In the genomic region with DNA sequence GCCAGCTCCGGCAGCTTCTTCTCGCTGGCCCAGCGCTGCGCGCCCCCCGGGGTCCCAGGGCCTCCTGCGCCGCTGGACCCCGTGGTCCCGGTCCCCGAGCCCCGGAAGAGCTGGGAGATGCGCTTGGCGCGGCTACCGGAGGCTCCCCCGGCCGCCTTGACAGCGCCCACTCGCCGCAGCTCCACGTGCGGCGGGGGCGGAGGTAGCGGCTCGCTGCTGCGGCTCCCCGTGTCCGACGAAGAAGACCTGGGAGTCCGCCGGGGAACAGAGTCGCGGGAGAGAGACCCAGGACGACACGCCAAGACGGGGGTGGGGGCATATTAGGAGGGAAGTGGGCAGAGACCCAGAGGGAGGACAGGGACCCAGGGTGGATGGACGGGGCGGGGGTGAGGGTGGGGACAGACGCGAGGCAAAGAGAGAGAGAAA, we compare ENCODE assay signal across 9 cellular contexts. TPM values are rescaled to one million over a fixed set of nuclear protein-coding genes. Genes with fewer than 3 reads are reported as not detected.
DNase-seq lines count a peak whose midpoint lies in the region; ATAC-seq and TF ChIP-seq lines count a peak whose summit lies in the region.
"Had no signal": no experiment of that assay in that cellular context is flagged by ENCODE, and none has a peak within 500 bp of the region (broad histone marks: within the 10 kb centered on the region; RNA-seq: fewer than 3 reads in every experiment).

No MANE protein-coding gene starts in this region.

- peaks cover 6% of the 10 kb centered on the region for H3K27me3 ChIP-seq in SJSA1 (replicated peaks)
- H3K27me3 ChIP-seq in sigmoid colon, result peaks cover 0 to 19% (median 0%) of the 10 kb centered on the region in 3 donors
- H3K27me3 ChIP-seq in CD4-positive, alpha-beta T cell (ENCODE audit: control insufficient read depth, insufficient read depth, low read length), result peaks cover 12% of the 10 kb centered on the region

- 0 out of 2 replicates have a peak, but pooled peaks cover 2% of the 10 kb centered on the region for H3K9me3 ChIP-seq in SJSA1 (replicated peaks)
- no peaks in the 10 kb centered on the region for H3K9me3 ChIP-seq in sigmoid colon
- H3K9me3 ChIP-seq in CD4-positive, alpha-beta T cell (ENCODE audit: control insufficient read depth, low read length), result no peaks in the 10 kb centered on the region

- no peak overlapping the region for H3K4me3 Mint-ChIP-seq in CD4-positive, alpha-beta T cell

- no peak for TF ChIP-seq POLR2A in sigmoid colon (IDR thresholded peaks at IDR 0.05)

- no peak for TF ChIP-seq EP300 in sigmoid colon (IDR thresholded peaks at IDR 0.05)

- H3K36me3 ChIP-seq in SJSA1, result no peaks in the 10 kb centered on the region
- H3K36me3 ChIP-seq in sigmoid colon, result no peaks in the 10 kb centered on the region

- CTCF ChIA-PET in CD4-positive, alpha-beta T cell (lab: Charles Lee), result interaction anchor here (0.7 to 2.1 kb wide), 12 partner anchors 8 to 358 kb away, joined by 3 to 19 read pairs (median 3); a partner anchor contains a TSS

- no peaks in the 10 kb centered on the region for H3K9me3 Mint-ChIP-seq in CD4-positive, alpha-beta T cell
- H3K9me3 Mint-ChIP-seq: natural killer cell treated with Interleukin-12 subunit alpha and Interleukin-12 subunit beta and Interleukin-15 and Interleukin-18, amount 100 ng/mL, for 72 hours had no signal

- TF ChIP-seq CTCF in fibroblast of pulmonary artery (IDR thresholded peaks at IDR 0.05; ENCODE audit: low read length, missing control alignments) (no peak), sigmoid colon (IDR thresholded peaks at IDR 0.05) (no peak)
- TF ChIP-seq CTCF in CD4-positive, alpha-beta T cell (IDR thresholded peaks at IDR 0.05), result no peak

- H3K36me3 Mint-ChIP-seq in CD4-positive, alpha-beta T cell (ENCODE audit: low read depth), result no peaks in the 10 kb centered on the region
- H3K36me3 Mint-ChIP-seq: natural killer cell treated with Interleukin-12 subunit alpha and Interleukin-12 subunit beta and Interleukin-15 and Interleukin-18, amount 100 ng/mL, for 72 hours had no signal

- H3K27ac ChIP-seq in SJSA1, result no peak overlapping the region
- H3K27ac ChIP-seq in sigmoid colon, result peak overlapping the region; percentile 40 to 77 (median 52)
- H3K27ac ChIP-seq in CD4-positive, alpha-beta T cell (ENCODE audit: low read depth, low read length), result no peak overlapping the region

- POLR2A ChIA-PET in CD4-positive, alpha-beta T cell (lab: Charles Lee), result interaction anchor here (0.7 to 2.2 kb wide), 14 partner anchors 8 to 377 kb away, joined by 3 to 25 read pairs (median 3); a partner anchor contains a TSS

- H3K4me1 ChIP-seq in SJSA1 (replicated peaks) (peaks cover 7% of the 10 kb centered on the region), sigmoid colon (peaks cover 0 to 15% (median 8%) of the 10 kb centered on the region in 4 donors)

- H3K4me1 Mint-ChIP-seq in CD4-positive, alpha-beta T cell (ENCODE audit: low read depth), result peaks cover 20% of the 10 kb centered on the region

- no peaks in the 10 kb centered on the region for H3K27me3 Mint-ChIP-seq in CD4-positive, alpha-beta T cell

- H3K4me3 ChIP-seq in GM08714 (ENCODE audit: low read length) (peak overlapping the region; percentile 14; the same call in 1 of the 2 replicates), SJSA1 (peak overlapping the region; percentile 37), fibroblast of pulmonary artery (replicated peaks; ENCODE audit: low read depth, low read length) (peak overlapping the region; percentile 19), sigmoid colon (peak overlapping the region; percentile 33 to 63 (median 48))

- 5 to 17% methylated on average over 42 of the region's 42 CpGs for WGBS in sigmoid colon, 2 donors

- intact Hi-C loops in sigmoid colon (cut with DNase I), result loop anchor here (2.0 kb wide), 1 partner anchor 65 kb away; no protein-coding TSS in a partner anchor
- intact Hi-C loops in CD4-positive, alpha-beta T cell (cut with DNase I, micrococcal nuclease), result loop anchor here in 1 of 2 experiments (2.0 kb wide), 1 partner anchor 19 kb away; no protein-coding TSS in a partner anchor

- DNase-seq in SJSA1 (ENCODE audit: low read depth in 1 of 2, low spot score in 2 of 2) (no peak), fibroblast of pulmonary artery (ENCODE audit: low read depth) (no peak), sigmoid colon (no peak), SW 1271 (lab: John Stamatoyannopoulos, UW) (no peak), NCI-H1694 (lab: John Stamatoyannopoulos, UW) (no peak)
- DNase-seq in CD4-positive, alpha-beta T cell, result no peak

- H3K27ac Mint-ChIP-seq in CD4-positive, alpha-beta T cell, result no peak overlapping the region
- H3K27ac Mint-ChIP-seq: natural killer cell treated with Interleukin-12 subunit alpha and Interleukin-12 subunit beta and Interleukin-15 and Interleukin-18, amount 100 ng/mL, for 72 hours had no signal

- no peak for ATAC-seq in HG03135 (IDR thresholded peaks at IDR 0.05; ENCODE audit: unreplicated experiment)
- ATAC-seq in CD4-positive, alpha-beta T cell (ENCODE audit: poor library complexity), result no peak

RNA-seq across cellular contexts. Expression of a gene that starts 1.0 kb away (rescaled TPM):
- total RNA-seq in SJSA1 (2014; rRNA removed; shearing (Covaris generic)), result 0.21 and 0.53 TPM in 2 replicates
- total RNA-seq in sigmoid colon, result 10 to 100 TPM in 2 of 4 donors, 1 to 10 TPM in 2; 4.9 to 11.4 (median 10.5) TPM
- polyA plus RNA-seq in sigmoid colon, result 1 to 10 TPM in 2 of 3 donors, under 1 TPM in 1; 0.69 to 6.0 (median 5.0) TPM
- total RNA-seq in CD4-positive, alpha-beta T cell, result under 1 TPM; 0.55 to 0.56 TPM

RNA-seq across cellular contexts. Expression of a gene that starts 7.3 kb away (rescaled TPM):
- not detected in 2 replicates for total RNA-seq in SJSA1 (2014; rRNA removed; shearing (Covaris generic))
- not detected for total RNA-seq in sigmoid colon
- 1 to 10 TPM in 1 of 3 donors, under 1 TPM in 1, not detected in 1; 0.15 to 1.8 TPM for polyA plus RNA-seq in sigmoid colon
- not detected for total RNA-seq in CD4-positive, alpha-beta T cell
- total RNA-seq: natural killer cell treated with Interleukin-12 subunit alpha and Interleukin-12 subunit beta and Interleukin-15 and Interleukin-18, amount 100 ng/mL, for 72 hours had no signal

RNA-seq across cellular contexts. Expression of a gene that starts 13.0 kb away (rescaled TPM):
- not detected in 2 replicates for total RNA-seq in SJSA1 (2014; rRNA removed; shearing (Covaris generic))
- total RNA-seq in sigmoid colon, result under 1 TPM in 3 of 4 donors, not detected in 1; 0.41 to 0.71 (median 0.49) TPM
- polyA plus RNA-seq in sigmoid colon, result under 1 TPM in 2 of 3 donors, not detected in 1; under 0.01 to 0.80 TPM
- total RNA-seq in CD4-positive, alpha-beta T cell, result not detected

RNA-seq across cellular contexts. Expression of a gene that starts 15.9 kb away (rescaled TPM):
- total RNA-seq in SJSA1 (2014; rRNA removed; shearing (Covaris generic)), result not detected in 2 replicates
- not detected for total RNA-seq in sigmoid colon
- polyA plus RNA-seq in sigmoid colon, result not detected
- total RNA-seq in CD4-positive, alpha-beta T cell, result not detected
- total RNA-seq: natural killer cell treated with Interleukin-12 subunit alpha and Interleukin-12 subunit beta and Interleukin-15 and Interleukin-18, amount 100 ng/mL, for 72 hours had no signal

RNA-seq across cellular contexts. Expression of a gene that starts 19.9 kb away (rescaled TPM):
- 0.16 TPM in 1 of 2 replicates, not detected in the other for total RNA-seq in SJSA1 (2014; rRNA removed; shearing (Covaris generic))
- 1 to 10 TPM in 1 of 4 donors, under 1 TPM in 3; 0.82 to 1.8 (median 0.89) TPM for total RNA-seq in sigmoid colon
- polyA plus RNA-seq in sigmoid colon, result 1 to 10 TPM in 1 of 3 donors, under 1 TPM in 1, not detected in 1; 0.69 to 1.0 TPM
- under 1 TPM; 0.47 to 0.50 TPM for total RNA-seq in CD4-positive, alpha-beta T cell

Comparison
In these comparisons a context has a peak if more than half of its experiments do, and no peak if none do; other contexts are left out.
1. H3K27ac ChIP-seq: peak in sigmoid colon (4 of 4); none in SJSA1 (single experiment) and CD4-positive, alpha-beta T cell (single experiment).
2. Peak in every context shown above with its lines, with median percentiles within 50 percentile points of each other: H3K4me3 ChIP-seq.